Comparison of ENCODE assay signal across 1 cellular context in the genomic region with DNA sequence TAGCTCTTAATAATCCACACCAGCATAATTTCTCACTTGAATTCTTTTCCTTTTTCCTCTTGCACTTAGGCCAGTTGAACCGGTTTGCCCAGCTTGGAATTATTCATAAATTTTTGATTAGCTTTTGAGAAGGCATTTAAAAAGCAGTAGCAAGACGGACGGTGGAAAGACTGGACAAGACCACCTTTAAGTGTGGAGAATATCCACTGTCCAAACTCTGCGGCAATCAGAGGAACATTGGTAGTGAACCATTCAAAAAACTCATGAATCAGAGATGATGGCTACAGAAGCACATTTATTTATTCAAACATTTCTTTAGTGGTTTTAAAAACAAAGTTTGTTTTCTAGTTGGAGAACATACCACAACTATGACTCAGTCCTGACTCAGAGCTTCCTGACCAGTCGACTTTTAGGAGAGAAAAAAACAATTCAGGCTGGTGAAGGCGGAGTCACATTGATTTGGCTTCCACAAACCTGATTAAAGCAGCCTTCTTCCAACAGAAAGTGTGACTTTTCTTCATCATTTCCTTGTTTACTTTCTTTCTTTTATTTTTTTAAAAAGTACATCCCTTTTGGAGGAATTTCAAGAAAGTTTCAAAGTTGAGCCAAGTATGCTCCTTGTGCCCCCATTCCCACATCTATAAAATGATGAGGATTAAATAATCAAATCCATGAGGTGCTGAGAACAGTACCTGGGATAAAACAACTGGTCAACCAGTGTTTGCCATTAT.
TF ChIP-seq lines count a peak whose summit lies in the region.

No MANE protein-coding gene starts in this region.

TF ChIP-seq in HEK293, 187 proteins besides CTCF, POLR2A, EP300 and RAD21 (continued from another document and continues in another):
- TF ChIP-seq, protein P1, sequence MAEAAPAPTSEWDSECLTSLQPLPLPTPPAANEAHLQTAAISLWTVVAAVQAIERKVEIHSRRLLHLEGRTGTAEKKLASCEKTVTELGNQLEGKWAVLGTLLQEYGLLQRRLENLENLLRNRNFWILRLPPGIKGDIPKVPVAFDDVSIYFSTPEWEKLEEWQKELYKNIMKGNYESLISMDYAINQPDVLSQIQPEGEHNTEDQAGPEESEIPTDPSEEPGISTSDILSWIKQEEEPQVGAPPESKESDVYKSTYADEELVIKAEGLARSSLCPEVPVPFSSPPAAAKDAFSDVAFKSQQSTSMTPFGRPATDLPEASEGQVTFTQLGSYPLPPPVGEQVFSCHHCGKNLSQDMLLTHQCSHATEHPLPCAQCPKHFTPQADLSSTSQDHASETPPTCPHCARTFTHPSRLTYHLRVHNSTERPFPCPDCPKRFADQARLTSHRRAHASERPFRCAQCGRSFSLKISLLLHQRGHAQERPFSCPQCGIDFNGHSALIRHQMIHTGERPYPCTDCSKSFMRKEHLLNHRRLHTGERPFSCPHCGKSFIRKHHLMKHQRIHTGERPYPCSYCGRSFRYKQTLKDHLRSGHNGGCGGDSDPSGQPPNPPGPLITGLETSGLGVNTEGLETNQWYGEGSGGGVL (tag by site-specific recombination; IDR thresholded peaks at IDR 0.05), result no peak
- TF ChIP-seq, protein P2, sequence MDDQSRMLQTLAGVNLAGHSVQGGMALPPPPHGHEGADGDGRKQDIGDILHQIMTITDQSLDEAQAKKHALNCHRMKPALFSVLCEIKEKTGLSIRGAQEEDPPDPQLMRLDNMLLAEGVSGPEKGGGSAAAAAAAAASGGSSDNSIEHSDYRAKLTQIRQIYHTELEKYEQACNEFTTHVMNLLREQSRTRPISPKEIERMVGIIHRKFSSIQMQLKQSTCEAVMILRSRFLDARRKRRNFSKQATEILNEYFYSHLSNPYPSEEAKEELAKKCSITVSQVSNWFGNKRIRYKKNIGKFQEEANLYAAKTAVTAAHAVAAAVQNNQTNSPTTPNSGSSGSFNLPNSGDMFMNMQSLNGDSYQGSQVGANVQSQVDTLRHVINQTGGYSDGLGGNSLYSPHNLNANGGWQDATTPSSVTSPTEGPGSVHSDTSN (CRISPR knock-in tag; IDR thresholded peaks at IDR 0.05), result no peak
- TF ChIP-seq OSR2 (tag by site-specific recombination; IDR thresholded peaks at IDR 0.05), result no peak
- no peak for TF ChIP-seq WT1 (tag by site-specific recombination; IDR thresholded peaks at IDR 0.05)
- TF ChIP-seq, protein P3, sequence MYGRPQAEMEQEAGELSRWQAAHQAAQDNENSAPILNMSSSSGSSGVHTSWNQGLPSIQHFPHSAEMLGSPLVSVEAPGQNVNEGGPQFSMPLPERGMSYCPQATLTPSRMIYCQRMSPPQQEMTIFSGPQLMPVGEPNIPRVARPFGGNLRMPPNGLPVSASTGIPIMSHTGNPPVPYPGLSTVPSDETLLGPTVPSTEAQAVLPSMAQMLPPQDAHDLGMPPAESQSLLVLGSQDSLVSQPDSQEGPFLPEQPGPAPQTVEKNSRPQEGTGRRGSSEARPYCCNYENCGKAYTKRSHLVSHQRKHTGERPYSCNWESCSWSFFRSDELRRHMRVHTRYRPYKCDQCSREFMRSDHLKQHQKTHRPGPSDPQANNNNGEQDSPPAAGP (tag by site-specific recombination; IDR thresholded peaks at IDR 0.05), result no peak
- no peak for TF ChIP-seq ZNF324 (tag by site-specific recombination; IDR thresholded peaks at IDR 0.05)
- no peak for TF ChIP-seq ZNF404 (tag by site-specific recombination; IDR thresholded peaks at IDR 0.05)
- TF ChIP-seq ZNF670 (tag by site-specific recombination; IDR thresholded peaks at IDR 0.05; ENCODE audit: low read depth), result no peak
- TF ChIP-seq ZNF274 (IDR thresholded peaks at IDR 0.05; ENCODE audit: low read length), result no peak
- no peak for TF ChIP-seq ZNF274 (tag by site-specific recombination; IDR thresholded peaks at IDR 0.05; ENCODE audit: borderline replicate concordance)
- no peak for TF ChIP-seq ZNF837 (tag by site-specific recombination; IDR thresholded peaks at IDR 0.05)
- TF ChIP-seq ZNF302 (tag by site-specific recombination; IDR thresholded peaks at IDR 0.05; ENCODE audit: low read depth), result no peak
- TF ChIP-seq, protein P4, sequence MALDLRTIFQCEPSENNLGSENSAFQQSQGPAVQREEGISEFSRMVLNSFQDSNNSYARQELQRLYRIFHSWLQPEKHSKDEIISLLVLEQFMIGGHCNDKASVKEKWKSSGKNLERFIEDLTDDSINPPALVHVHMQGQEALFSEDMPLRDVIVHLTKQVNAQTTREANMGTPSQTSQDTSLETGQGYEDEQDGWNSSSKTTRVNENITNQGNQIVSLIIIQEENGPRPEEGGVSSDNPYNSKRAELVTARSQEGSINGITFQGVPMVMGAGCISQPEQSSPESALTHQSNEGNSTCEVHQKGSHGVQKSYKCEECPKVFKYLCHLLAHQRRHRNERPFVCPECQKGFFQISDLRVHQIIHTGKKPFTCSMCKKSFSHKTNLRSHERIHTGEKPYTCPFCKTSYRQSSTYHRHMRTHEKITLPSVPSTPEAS (tag by site-specific recombination; IDR thresholded peaks at IDR 0.05), result no peak
- TF ChIP-seq ZFP3 (tag by site-specific recombination; IDR thresholded peaks at IDR 0.05; ENCODE audit: low read depth), result no peak
- TF ChIP-seq ZNF555 (tag by site-specific recombination; conservative IDR thresholded peaks at IDR 0.05), result no peak
- TF ChIP-seq ZNF560 (tag by site-specific recombination; IDR thresholded peaks at IDR 0.05; ENCODE audit: borderline replicate concordance), result no peak
- TF ChIP-seq BCL11A (tag by site-specific recombination; IDR thresholded peaks at IDR 0.05; ENCODE audit: low read depth), result no peak
- TF ChIP-seq GLIS2 (tag by site-specific recombination; IDR thresholded peaks at IDR 0.05), result no peak
- TF ChIP-seq, protein P5, sequence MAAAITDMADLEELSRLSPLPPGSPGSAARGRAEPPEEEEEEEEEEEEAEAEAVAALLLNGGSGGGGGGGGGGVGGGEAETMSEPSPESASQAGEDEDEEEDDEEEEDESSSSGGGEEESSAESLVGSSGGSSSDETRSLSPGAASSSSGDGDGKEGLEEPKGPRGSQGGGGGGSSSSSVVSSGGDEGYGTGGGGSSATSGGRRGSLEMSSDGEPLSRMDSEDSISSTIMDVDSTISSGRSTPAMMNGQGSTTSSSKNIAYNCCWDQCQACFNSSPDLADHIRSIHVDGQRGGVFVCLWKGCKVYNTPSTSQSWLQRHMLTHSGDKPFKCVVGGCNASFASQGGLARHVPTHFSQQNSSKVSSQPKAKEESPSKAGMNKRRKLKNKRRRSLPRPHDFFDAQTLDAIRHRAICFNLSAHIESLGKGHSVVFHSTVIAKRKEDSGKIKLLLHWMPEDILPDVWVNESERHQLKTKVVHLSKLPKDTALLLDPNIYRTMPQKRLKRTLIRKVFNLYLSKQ (tag by site-specific recombination; IDR thresholded peaks at IDR 0.05; ENCODE audit: borderline replicate concordance), result no peak
- TF ChIP-seq, protein P6, sequence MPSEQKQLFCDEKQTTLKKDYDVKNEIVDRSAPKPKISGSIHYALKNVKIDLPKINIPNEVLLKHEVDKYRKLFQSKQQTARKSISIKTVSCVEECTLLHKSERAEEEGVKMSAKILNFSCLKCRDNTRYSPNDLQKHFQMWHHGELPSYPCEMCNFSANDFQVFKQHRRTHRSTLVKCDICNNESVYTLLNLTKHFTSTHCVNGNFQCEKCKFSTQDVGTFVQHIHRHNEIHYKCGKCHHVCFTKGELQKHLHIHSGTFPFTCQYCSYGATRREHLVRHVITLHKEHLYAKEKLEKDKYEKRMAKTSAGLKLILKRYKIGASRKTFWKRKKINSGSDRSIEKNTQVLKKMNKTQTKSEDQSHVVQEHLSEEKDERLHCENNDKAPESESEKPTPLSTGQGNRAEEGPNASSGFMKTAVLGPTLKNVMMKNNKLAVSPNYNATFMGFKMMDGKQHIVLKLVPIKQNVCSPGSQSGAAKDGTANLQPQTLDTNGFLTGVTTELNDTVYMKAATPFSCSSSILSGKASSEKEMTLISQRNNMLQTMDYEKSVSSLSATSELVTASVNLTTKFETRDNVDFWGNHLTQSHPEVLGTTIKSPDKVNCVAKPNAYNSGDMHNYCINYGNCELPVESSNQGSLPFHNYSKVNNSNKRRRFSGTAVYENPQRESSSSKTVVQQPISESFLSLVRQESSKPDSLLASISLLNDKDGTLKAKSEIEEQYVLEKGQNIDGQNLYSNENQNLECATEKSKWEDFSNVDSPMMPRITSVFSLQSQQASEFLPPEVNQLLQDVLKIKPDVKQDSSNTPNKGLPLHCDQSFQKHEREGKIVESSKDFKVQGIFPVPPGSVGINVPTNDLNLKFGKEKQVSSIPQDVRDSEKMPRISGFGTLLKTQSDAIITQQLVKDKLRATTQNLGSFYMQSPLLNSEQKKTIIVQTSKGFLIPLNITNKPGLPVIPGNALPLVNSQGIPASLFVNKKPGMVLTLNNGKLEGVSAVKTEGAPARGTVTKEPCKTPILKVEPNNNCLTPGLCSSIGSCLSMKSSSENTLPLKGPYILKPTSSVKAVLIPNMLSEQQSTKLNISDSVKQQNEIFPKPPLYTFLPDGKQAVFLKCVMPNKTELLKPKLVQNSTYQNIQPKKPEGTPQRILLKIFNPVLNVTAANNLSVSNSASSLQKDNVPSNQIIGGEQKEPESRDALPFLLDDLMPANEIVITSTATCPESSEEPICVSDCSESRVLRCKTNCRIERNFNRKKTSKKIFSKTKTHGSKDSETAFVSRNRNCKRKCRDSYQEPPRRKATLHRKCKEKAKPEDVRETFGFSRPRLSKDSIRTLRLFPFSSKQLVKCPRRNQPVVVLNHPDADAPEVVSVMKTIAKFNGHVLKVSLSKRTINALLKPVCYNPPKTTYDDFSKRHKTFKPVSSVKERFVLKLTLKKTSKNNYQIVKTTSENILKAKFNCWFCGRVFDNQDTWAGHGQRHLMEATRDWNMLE (tag by site-specific recombination; conservative IDR thresholded peaks at IDR 0.05; ENCODE audit: low read depth), result no peak
- TF ChIP-seq ZNF768 (tag by site-specific recombination; IDR thresholded peaks at IDR 0.05), result no peak
- TF ChIP-seq ZNF248 (tag by site-specific recombination; IDR thresholded peaks at IDR 0.05), result no peak
- no peak for TF ChIP-seq ZNF514 (tag by site-specific recombination; IDR thresholded peaks at IDR 0.05)
- peak; percentile 76 for TF ChIP-seq ZNF184 (tag by site-specific recombination; IDR thresholded peaks at IDR 0.05)
- peak; percentile 41; the same call in 1 of the 2 replicates for TF ChIP-seq ZNF629 (tag by site-specific recombination; IDR thresholded peaks at IDR 0.05)
- TF ChIP-seq ZNF146 (tag by site-specific recombination; IDR thresholded peaks at IDR 0.05), result no peak
- TF ChIP-seq, protein P7, sequence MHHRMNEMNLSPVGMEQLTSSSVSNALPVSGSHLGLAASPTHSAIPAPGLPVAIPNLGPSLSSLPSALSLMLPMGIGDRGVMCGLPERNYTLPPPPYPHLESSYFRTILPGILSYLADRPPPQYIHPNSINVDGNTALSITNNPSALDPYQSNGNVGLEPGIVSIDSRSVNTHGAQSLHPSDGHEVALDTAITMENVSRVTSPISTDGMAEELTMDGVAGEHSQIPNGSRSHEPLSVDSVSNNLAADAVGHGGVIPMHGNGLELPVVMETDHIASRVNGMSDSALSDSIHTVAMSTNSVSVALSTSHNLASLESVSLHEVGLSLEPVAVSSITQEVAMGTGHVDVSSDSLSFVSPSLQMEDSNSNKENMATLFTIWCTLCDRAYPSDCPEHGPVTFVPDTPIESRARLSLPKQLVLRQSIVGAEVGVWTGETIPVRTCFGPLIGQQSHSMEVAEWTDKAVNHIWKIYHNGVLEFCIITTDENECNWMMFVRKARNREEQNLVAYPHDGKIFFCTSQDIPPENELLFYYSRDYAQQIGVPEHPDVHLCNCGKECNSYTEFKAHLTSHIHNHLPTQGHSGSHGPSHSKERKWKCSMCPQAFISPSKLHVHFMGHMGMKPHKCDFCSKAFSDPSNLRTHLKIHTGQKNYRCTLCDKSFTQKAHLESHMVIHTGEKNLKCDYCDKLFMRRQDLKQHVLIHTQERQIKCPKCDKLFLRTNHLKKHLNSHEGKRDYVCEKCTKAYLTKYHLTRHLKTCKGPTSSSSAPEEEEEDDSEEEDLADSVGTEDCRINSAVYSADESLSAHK (tag by site-specific recombination; IDR thresholded peaks at IDR 0.05), result no peak
- no peak for TF ChIP-seq GFI1B (tag by site-specific recombination; IDR thresholded peaks at IDR 0.05)
- TF ChIP-seq SETDB1 (IDR thresholded peaks at IDR 0.05; ENCODE audit: insufficient read length, low read length), result no peak
- peak; percentile 40; the same call in 1 of the 2 replicates for TF ChIP-seq ZEB2 (tag by site-specific recombination; IDR thresholded peaks at IDR 0.05)
- TF ChIP-seq KLF16 (tag by site-specific recombination; IDR thresholded peaks at IDR 0.05), result no peak
- no peak for TF ChIP-seq ZNF239 (tag by site-specific recombination; IDR thresholded peaks at IDR 0.05)
- no peak for TF ChIP-seq ZNF416 (tag by site-specific recombination; IDR thresholded peaks at IDR 0.05)
- TF ChIP-seq BCL11B (tag by site-specific recombination; IDR thresholded peaks at IDR 0.05; ENCODE audit: low read depth), result no peak
- no peak for TF ChIP-seq ZNF654 (tag by site-specific recombination; IDR thresholded peaks at IDR 0.05; ENCODE audit: low read depth)
- TF ChIP-seq ZNF19 (tag by site-specific recombination; IDR thresholded peaks at IDR 0.05; ENCODE audit: low read depth), result no peak
- no peak for TF ChIP-seq KLF10 (tag by site-specific recombination; IDR thresholded peaks at IDR 0.05)
- TF ChIP-seq ZNF37A (tag by site-specific recombination; IDR thresholded peaks at IDR 0.05), result no peak
- no peak for TF ChIP-seq ZNF777 (tag by site-specific recombination; IDR thresholded peaks at IDR 0.05; ENCODE audit: borderline replicate concordance)
- peak; percentile 40; the same call in 1 of the 2 replicates for TF ChIP-seq ZFP37 (tag by site-specific recombination; IDR thresholded peaks at IDR 0.05)
- no peak for TF ChIP-seq ZNF791 (tag by site-specific recombination; IDR thresholded peaks at IDR 0.05)
- TF ChIP-seq ZIC2 (tag by site-specific recombination; IDR thresholded peaks at IDR 0.05), result no peak
- no peak for TF ChIP-seq SP7 (tag by site-specific recombination; IDR thresholded peaks at IDR 0.05)
- TF ChIP-seq, protein P8, sequence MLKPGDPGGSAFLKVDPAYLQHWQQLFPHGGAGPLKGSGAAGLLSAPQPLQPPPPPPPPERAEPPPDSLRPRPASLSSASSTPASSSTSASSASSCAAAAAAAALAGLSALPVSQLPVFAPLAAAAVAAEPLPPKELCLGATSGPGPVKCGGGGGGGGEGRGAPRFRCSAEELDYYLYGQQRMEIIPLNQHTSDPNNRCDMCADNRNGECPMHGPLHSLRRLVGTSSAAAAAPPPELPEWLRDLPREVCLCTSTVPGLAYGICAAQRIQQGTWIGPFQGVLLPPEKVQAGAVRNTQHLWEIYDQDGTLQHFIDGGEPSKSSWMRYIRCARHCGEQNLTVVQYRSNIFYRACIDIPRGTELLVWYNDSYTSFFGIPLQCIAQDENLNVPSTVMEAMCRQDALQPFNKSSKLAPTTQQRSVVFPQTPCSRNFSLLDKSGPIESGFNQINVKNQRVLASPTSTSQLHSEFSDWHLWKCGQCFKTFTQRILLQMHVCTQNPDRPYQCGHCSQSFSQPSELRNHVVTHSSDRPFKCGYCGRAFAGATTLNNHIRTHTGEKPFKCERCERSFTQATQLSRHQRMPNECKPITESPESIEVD (tag by site-specific recombination; IDR thresholded peaks at IDR 0.05), result 0 out of 2 replicates have a peak, but pooled peaks have one; percentile 34
- TF ChIP-seq ZNF600 (tag by site-specific recombination; IDR thresholded peaks at IDR 0.05), result 0 out of 2 replicates have a peak, but pooled peaks have one; percentile 12
- TF ChIP-seq ZNF626 (tag by site-specific recombination; IDR thresholded peaks at IDR 0.05), result no peak
